Comparison of ENCODE assay signal across 27 cellular contexts in genomic region chr10:128907155-128907554, GRCh38.
"Had no signal": no experiment of that assay in that cellular context is flagged by ENCODE, and none has a peak within 500 bp of the region (broad histone marks: within the 10 kb centered on the region; RNA-seq: fewer than 3 reads in every experiment).

No MANE protein-coding gene starts in this region.

- H3K4me1 Mint-ChIP-seq: activated naive CD8-positive, alpha-beta T cell treated with anti-CD3 and anti-CD28 coated beads, Interleukin-2, amount 50 U/mL, for 24 hours had no signal

- H3K27ac Mint-ChIP-seq: activated CD4-positive, alpha-beta T cell treated with anti-CD3 and anti-CD28 coated beads, Interleukin-2, amount 10 ng/mL, durations not matched to agents 24 days and 14 days; activated CD8-positive, alpha-beta memory T cell treated with anti-CD3 and anti-CD28 coated beads, Interleukin-2, amount 10 ng/mL, durations not matched to agents 7 days and 5 days; activated naive CD4-positive, alpha-beta T cell treated with anti-CD3 and anti-CD28 coated beads, Interleukin-2, amount 50 U/mL, for 72 hours; activated naive CD8-positive, alpha-beta T cell treated with anti-CD3 and anti-CD28 coated beads, Interleukin-2, amount 50 U/mL, for 24 hours; activated T-cell treated with anti-CD3 and anti-CD28 coated beads, Interleukin-2, amount 50 U/mL, for 24 hours; activated T-helper 1 cell treated with anti-CD3 and anti-CD28 coated beads, Interleukin-12 subunit alpha, Interleukin-12 subunit beta, Interleukin-2, Interleukin-4 antibody, amounts not matched to agents 30 ng/mL and 10 ng/mL and 1 ng/mL, durations not matched to agents 14 hours and 24 hours and 36 hours; WTC11 had no signal

- H3K4me3 Mint-ChIP-seq: activated CD4-positive, alpha-beta T cell treated with anti-CD3 and anti-CD28 coated beads, Interleukin-2, amount 10 ng/mL, durations not matched to agents 24 days and 14 days; activated CD8-positive, alpha-beta memory T cell treated with anti-CD3 and anti-CD28 coated beads, Interleukin-2, amount 10 ng/mL, durations not matched to agents 7 days and 5 days; activated naive CD8-positive, alpha-beta T cell treated with anti-CD3 and anti-CD28 coated beads, Interleukin-2, amount 50 U/mL, for 24 hours; activated T-cell treated with anti-CD3 and anti-CD28 coated beads, Interleukin-2, amount 50 U/mL, for 24 hours; activated T-helper 1 cell treated with anti-CD3 and anti-CD28 coated beads, Interleukin-12 subunit alpha, Interleukin-12 subunit beta, Interleukin-2, Interleukin-4 antibody, amounts not matched to agents 30 ng/mL and 10 ng/mL and 1 ng/mL, durations not matched to agents 14 hours and 24 hours and 36 hours; brain; WTC11 had no signal

- ATAC-seq: activated CD8-positive, alpha-beta memory T cell treated with anti-CD3 and anti-CD28 coated beads, Interleukin-2, amount 10 ng/mL, durations not matched to agents 7 days and 5 days; activated naive CD8-positive, alpha-beta T cell treated with anti-CD3 and anti-CD28 coated beads, Interleukin-2, amount 50 U/mL, for 24 hours; WTC11 had no signal

- H3K9me3 Mint-ChIP-seq: activated CD4-positive, alpha-beta T cell treated with anti-CD3 and anti-CD28 coated beads, Interleukin-2, amount 10 ng/mL, durations not matched to agents 24 days and 14 days; activated T-cell treated with anti-CD3 and anti-CD28 coated beads, Interleukin-2, amount 50 U/mL, for 24 hours; activated T-helper 1 cell treated with anti-CD3 and anti-CD28 coated beads, Interleukin-12 subunit alpha, Interleukin-12 subunit beta, Interleukin-2, Interleukin-4 antibody, amounts not matched to agents 30 ng/mL and 10 ng/mL and 1 ng/mL, durations not matched to agents 14 hours and 24 hours and 36 hours had no signal

- DNase-seq: activated CD4-positive, alpha-beta T cell treated with anti-CD3 and anti-CD28 coated beads, Interleukin-2, amount 10 ng/mL, durations not matched to agents 24 days and 14 days; activated CD4-positive, alpha-beta T cell treated with anti-CD3 and anti-CD28 coated beads, Interleukin-2, amount 50 U/mL, for 48 hours; activated CD4-positive, CD25-positive, alpha-beta regulatory T cell treated with anti-CD3 and anti-CD28 coated beads, Interleukin-2, amount 50 U/mL, for 72 hours; activated CD8-positive, alpha-beta memory T cell treated with anti-CD3 and anti-CD28 coated beads, Interleukin-2, amount 10 ng/mL, durations not matched to agents 7 days and 5 days; activated effector memory CD4-positive, alpha-beta T cell treated with anti-CD3 and anti-CD28 coated beads, Interleukin-2, amount 50 U/mL, for 16 hours; activated naive CD4-positive, alpha-beta T cell treated with Interleukin-2 at 50 U/mL for 16 hours; activated naive CD8-positive, alpha-beta T cell treated with anti-CD3 and anti-CD28 coated beads, Interleukin-2, amount 50 U/mL, for 24 hours; activated T-cell treated with anti-CD3 and anti-CD28 coated beads, Interleukin-2, amount 50 U/mL, for 24 hours; amniotic stem cell; KBM-7; MG63; MV-4-11; NCI-H1092 treated with DMSO at 0.1 percent for 48 hours; NCI-H1417 treated with DMSO at 0.1 percent for 48 hours; NCI-H1694; NCI-H2107; NCI-H2171 treated with DMSO at 0.1 percent for 48 hours; NCI-H226; NCI-H526 treated with DMSO at 0.1 percent for 48 hours; NCI-H82; T-helper 1 cell had no signal

- H3K27ac ChIP-seq: cardiac muscle cell, SK-N-MC had no signal

- H3K36me3 Mint-ChIP-seq: activated naive CD4-positive, alpha-beta T cell treated with anti-CD3 and anti-CD28 coated beads, Interleukin-2, amount 50 U/mL, for 72 hours; brain; WTC11 had no signal

- H3K36me3 ChIP-seq: cardiac muscle cell, MG63 had no signal

- H3K27me3 Mint-ChIP-seq: activated CD8-positive, alpha-beta memory T cell treated with anti-CD3 and anti-CD28 coated beads, Interleukin-2, amount 10 ng/mL, durations not matched to agents 7 days and 5 days; activated naive CD8-positive, alpha-beta T cell treated with anti-CD3 and anti-CD28 coated beads, Interleukin-2, amount 50 U/mL, for 24 hours; activated T-cell treated with anti-CD3 and anti-CD28 coated beads, Interleukin-2, amount 50 U/mL, for 24 hours had no signal

- H3K27me3 ChIP-seq: cardiac muscle cell, MG63 had no signal

- H3K4me3 ChIP-seq: cardiac muscle cell, MG63, SK-N-MC had no signal
